Comparison of ENCODE assay signal across 12 cellular contexts in the genomic region with DNA sequence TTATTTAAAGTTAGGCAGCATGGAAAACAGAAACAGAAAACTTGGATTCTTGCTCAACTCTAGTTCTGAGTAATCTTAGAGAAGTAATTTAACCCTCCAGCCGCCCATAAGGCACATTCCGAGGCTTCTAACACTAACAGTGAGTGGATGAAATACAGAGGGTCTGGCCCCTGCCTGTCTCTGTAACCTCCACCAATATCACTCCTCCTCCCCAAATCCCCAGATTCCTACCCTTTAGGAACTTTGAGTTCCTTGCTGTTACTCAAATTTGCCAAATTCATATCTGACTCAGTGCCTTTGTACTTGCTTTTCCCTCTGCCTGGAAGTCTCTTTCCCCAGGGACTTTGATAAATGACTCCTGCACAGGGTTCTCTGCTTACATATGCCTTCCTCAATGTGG.
DNase-seq lines count a peak whose midpoint lies in the region; ATAC-seq and TF ChIP-seq lines count a peak whose summit lies in the region.
"Had no signal": no experiment of that assay in that cellular context is flagged by ENCODE, and none has a peak within 500 bp of the region (broad histone marks: within the 10 kb centered on the region; RNA-seq: fewer than 3 reads in every experiment).

No MANE protein-coding gene starts in this region.

- peak overlapping the region; percentile 47 for H3K9ac ChIP-seq in GM23248

- H3K27ac ChIP-seq in GM23248, result peak overlapping the region; percentile 91
- H3K27ac ChIP-seq in naive thymus-derived CD4-positive, alpha-beta T cell (ENCODE audit: low read depth, low read length), result no peak overlapping the region

- CTCF ChIA-PET in naive thymus-derived CD4-positive, alpha-beta T cell (lab: Charles Lee), result no interaction called here

- no peaks in the 10 kb centered on the region for H4K20me1 ChIP-seq in GM23248 (ENCODE audit: insufficient read depth)

- intact Hi-C loops in left ventricle myocardium superior (cut with micrococcal nuclease), result no loop called here
- intact Hi-C loops in naive thymus-derived CD4-positive, alpha-beta T cell (cut with micrococcal nuclease), result no loop called here
- intact Hi-C loops in activated T-helper 1 cell treated with anti-CD3 and anti-CD28 coated beads, Interleukin-12 subunit alpha, Interleukin-12 subunit beta, Interleukin-2, Interleukin-4 antibody, amounts not matched to agents 30 ng/mL and 10 ng/mL and 1 ng/mL, durations not matched to agents 14 hours and 24 hours and 36 hours (cut with micrococcal nuclease), result no loop called here

- peaks cover 6 to 29% (median 25%) of the 10 kb centered on the region in 7 donors for H3K4me1 Mint-ChIP-seq in naive thymus-derived CD4-positive, alpha-beta T cell
- peaks cover 18% of the 10 kb centered on the region for H3K4me1 Mint-ChIP-seq in activated T-helper 1 cell treated with anti-CD3 and anti-CD28 coated beads, Interleukin-12 subunit alpha, Interleukin-12 subunit beta, Interleukin-2, Interleukin-4 antibody, amounts not matched to agents 30 ng/mL and 10 ng/mL and 1 ng/mL, durations not matched to agents 14 hours and 24 hours and 36 hours (ENCODE audit: low read depth)

- DNase-seq in GM23248 (peak; percentile 93), astrocyte of the spinal cord (ENCODE audit: low read depth, low spot score) (peak; percentile 72), left ventricle myocardium superior (no peak), skeletal muscle cell (ENCODE audit: low read depth) (peak; percentile 93), OCI-M1 (lab: John Stamatoyannopoulos, UW) (no peak)
- DNase-seq in naive thymus-derived CD4-positive, alpha-beta T cell, result no peak
- no peak for DNase-seq in activated T-helper 1 cell treated with anti-CD3 and anti-CD28 coated beads, Interleukin-12 subunit alpha, Interleukin-12 subunit beta, Interleukin-2, Interleukin-4 antibody, amounts not matched to agents 30 ng/mL and 10 ng/mL and 1 ng/mL, durations not matched to agents 14 hours and 24 hours and 36 hours (ENCODE audit: low spot score)
- DNase-seq: activated CD4-positive, alpha-beta T cell treated with anti-CD3 and anti-CD28 coated beads for 4 hours; CD8-positive, alpha-beta T cell; NCI-H1930 had no signal

- peaks cover 63% of the 10 kb centered on the region for H3F3A ChIP-seq in GM23248 (ENCODE audit: insufficient read depth)

- no peaks in the 10 kb centered on the region for H3K79me2 ChIP-seq in GM23248 (ENCODE audit: insufficient read depth)

- H3K36me3 ChIP-seq in GM23248 (ENCODE audit: low read depth), result 0 out of 2 replicates have a peak, but pooled peaks cover 5% of the 10 kb centered on the region
- no peaks in the 10 kb centered on the region for H3K36me3 ChIP-seq in naive thymus-derived CD4-positive, alpha-beta T cell (ENCODE audit: control insufficient read depth in 2 of 3, insufficient read depth in 3 of 3, low read length in 3 of 3)

- peaks cover 58% of the 10 kb centered on the region for H3K4me1 ChIP-seq in GM23248 (ENCODE audit: insufficient read depth)
- H3K4me1 ChIP-seq in naive thymus-derived CD4-positive, alpha-beta T cell (ENCODE audit: control insufficient read depth in 2 of 2, insufficient read depth in 2 of 2, low read length in 2 of 2), result peaks cover 0 to 16% of the 10 kb centered on the region in 2 donors

- WGBS in GM23248 (ENCODE audit: low coverage in 1 of 2, low lambda C conversion rate in 2 of 2, missing lambda C conversion rate in 2 of 2), 2 experiments, result 0 to 3% methylated on average over 2 of the region's 2 CpGs

- H2AFZ ChIP-seq in GM23248, result peak overlapping the region; percentile 9; the same call in 1 of the 2 replicates

- H3K9me2 ChIP-seq in GM23248 (ENCODE audit: insufficient read depth), result no peaks in the 10 kb centered on the region

- H3K4me2 ChIP-seq in GM23248 (ENCODE audit: unreplicated experiment), result peak overlapping the region; percentile 78

- POLR2A ChIA-PET in naive thymus-derived CD4-positive, alpha-beta T cell (lab: Charles Lee), result no interaction called here

- no peaks in the 10 kb centered on the region for H3K27me3 ChIP-seq in GM23248 (replicated peaks; ENCODE audit: insufficient read depth)
- H3K27me3 ChIP-seq in naive thymus-derived CD4-positive, alpha-beta T cell (ENCODE audit: control insufficient read depth in 2 of 2, insufficient read depth in 2 of 2, low read length in 2 of 2), result no peaks in the 10 kb centered on the region

- H3K4me3 ChIP-seq in GM23248 (peak overlapping the region; percentile 28; the same call in 1 of the 2 replicates), astrocyte of the spinal cord (ENCODE audit: low read depth, low read length) (no peak overlapping the region), skeletal muscle cell (ENCODE audit: low read depth, low read length) (no peak overlapping the region)
- H3K4me3 ChIP-seq in naive thymus-derived CD4-positive, alpha-beta T cell (ENCODE audit: low read length), result no peak overlapping the region

- peak; percentile 68 for ATAC-seq in left ventricle myocardium superior
- ATAC-seq in naive thymus-derived CD4-positive, alpha-beta T cell, result no peak
- ATAC-seq in HG03521 (IDR thresholded peaks at IDR 0.05; ENCODE audit: unreplicated experiment), result no peak
- ATAC-seq: activated naive CD4-positive, alpha-beta T cell treated with anti-CD3 and anti-CD28 coated beads, Interleukin-2, amount 50 U/mL, for 72 hours; CD8-positive, alpha-beta T cell had no signal

- TF ChIP-seq CTCF in astrocyte of the spinal cord (IDR thresholded peaks at IDR 0.05; ENCODE audit: low read depth, low read length), result no peak

- in situ Hi-C loops in GM23248 (cut with MboI) (no loop called here), astrocyte of the spinal cord (cut with HindIII; ENCODE audit: low sequenced_read_pairs) (no loop called here)

- peaks cover 6 to 18% (median 7%) of the 10 kb centered on the region in 11 donors for H3K9me3 Mint-ChIP-seq in naive thymus-derived CD4-positive, alpha-beta T cell
- peaks cover 14% of the 10 kb centered on the region for H3K9me3 Mint-ChIP-seq in activated T-helper 1 cell treated with anti-CD3 and anti-CD28 coated beads, Interleukin-12 subunit alpha, Interleukin-12 subunit beta, Interleukin-2, Interleukin-4 antibody, amounts not matched to agents 30 ng/mL and 10 ng/mL and 1 ng/mL, durations not matched to agents 14 hours and 24 hours and 36 hours

- no peak overlapping the region for H3K4me3 Mint-ChIP-seq in naive thymus-derived CD4-positive, alpha-beta T cell
- H3K4me3 Mint-ChIP-seq in activated T-helper 1 cell treated with anti-CD3 and anti-CD28 coated beads, Interleukin-12 subunit alpha, Interleukin-12 subunit beta, Interleukin-2, Interleukin-4 antibody, amounts not matched to agents 30 ng/mL and 10 ng/mL and 1 ng/mL, durations not matched to agents 14 hours and 24 hours and 36 hours, result no peak overlapping the region
- H3K4me3 Mint-ChIP-seq: CD8-positive, alpha-beta T cell had no signal

- peaks cover 5 to 11% (median 6%) of the 10 kb centered on the region in 5 donors for H3K36me3 Mint-ChIP-seq in naive thymus-derived CD4-positive, alpha-beta T cell
- H3K36me3 Mint-ChIP-seq in activated T-helper 1 cell treated with anti-CD3 and anti-CD28 coated beads, Interleukin-12 subunit alpha, Interleukin-12 subunit beta, Interleukin-2, Interleukin-4 antibody, amounts not matched to agents 30 ng/mL and 10 ng/mL and 1 ng/mL, durations not matched to agents 14 hours and 24 hours and 36 hours (ENCODE audit: low read depth), result peaks cover 8% of the 10 kb centered on the region

- no peaks in the 10 kb centered on the region for H3K27me3 Mint-ChIP-seq in naive thymus-derived CD4-positive, alpha-beta T cell
- H3K27me3 Mint-ChIP-seq in activated T-helper 1 cell treated with anti-CD3 and anti-CD28 coated beads, Interleukin-12 subunit alpha, Interleukin-12 subunit beta, Interleukin-2, Interleukin-4 antibody, amounts not matched to agents 30 ng/mL and 10 ng/mL and 1 ng/mL, durations not matched to agents 14 hours and 24 hours and 36 hours (ENCODE audit: insufficient read depth), result peaks cover 2% of the 10 kb centered on the region

- H3K9me3 ChIP-seq in GM23248 (ENCODE audit: low read depth), result no peaks in the 10 kb centered on the region
- H3K9me3 ChIP-seq in naive thymus-derived CD4-positive, alpha-beta T cell (ENCODE audit: control insufficient read depth in 2 of 3, low read length in 3 of 3), result peaks cover 0 to 6% (median under 1%) of the 10 kb centered on the region in 3 experiments

- peak overlapping the region in 1 of 9 donors; percentile 1 for H3K27ac Mint-ChIP-seq in naive thymus-derived CD4-positive, alpha-beta T cell
- H3K27ac Mint-ChIP-seq in activated T-helper 1 cell treated with anti-CD3 and anti-CD28 coated beads, Interleukin-12 subunit alpha, Interleukin-12 subunit beta, Interleukin-2, Interleukin-4 antibody, amounts not matched to agents 30 ng/mL and 10 ng/mL and 1 ng/mL, durations not matched to agents 14 hours and 24 hours and 36 hours, result no peak overlapping the region
- H3K27ac Mint-ChIP-seq: activated naive CD4-positive, alpha-beta T cell treated with anti-CD3 and anti-CD28 coated beads, Interleukin-2, amount 50 U/mL, for 72 hours; CD8-positive, alpha-beta T cell had no signal

Comparison
In these comparisons a context has a peak if more than half of its experiments do, and no peak if none do; other contexts are left out.
1. DNase-seq: peak in GM23248 (single experiment), astrocyte of the spinal cord (single experiment) and skeletal muscle cell (single experiment); none in left ventricle myocardium superior (single experiment), OCI-M1 (single experiment), naive thymus-derived CD4-positive, alpha-beta T cell (0 of 9) and activated T-helper 1 cell treated with anti-CD3 and anti-CD28 coated beads, Interleukin-12 subunit alpha, Interleukin-12 subunit beta, Interleukin-2, Interleukin-4 antibody, amounts not matched to agents 30 ng/mL and 10 ng/mL and 1 ng/mL, durations not matched to agents 14 hours and 24 hours and 36 hours (single experiment).